32 cellular contexts compared by ENCODE assay signal in the genomic region with DNA sequence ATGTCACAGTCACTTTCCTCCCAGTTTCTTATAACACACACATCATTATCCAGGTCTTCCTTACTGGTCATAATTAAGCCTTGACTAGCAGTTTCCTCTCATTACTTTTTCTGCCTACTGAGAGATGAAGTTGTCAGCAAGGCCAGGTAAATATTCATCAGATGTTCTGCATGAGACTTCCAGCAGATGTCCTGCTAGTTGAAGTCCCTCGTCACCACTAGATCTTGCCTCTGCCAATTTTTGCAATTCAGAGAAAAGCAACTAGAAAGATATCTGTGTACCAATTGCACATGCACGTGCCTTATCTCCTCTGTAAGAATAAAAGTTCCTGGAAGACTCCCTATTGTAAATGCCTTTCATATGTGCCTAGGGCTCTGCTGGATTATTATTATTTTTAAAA. TPM values are rescaled to one million over a fixed set of nuclear protein-coding genes. Genes with fewer than 3 reads are reported as not detected.
"Had no signal": no experiment of that assay in that cellular context is flagged by ENCODE, and none has a peak within 500 bp of the region (broad histone marks: within the 10 kb centered on the region; RNA-seq: fewer than 3 reads in every experiment).

No MANE protein-coding gene starts in this region.

- H3K9me3 Mint-ChIP-seq: activated CD4-positive, alpha-beta memory T cell treated with anti-CD3 and anti-CD28 coated beads for 36 hours; activated naive CD4-positive, alpha-beta T cell treated with anti-CD3 and anti-CD28 coated beads, Interleukin-2, amount 10 ng/mL, durations not matched to agents 7 days and 5 days; activated naive CD8-positive, alpha-beta T cell treated with anti-CD3 and anti-CD28 coated beads, Interleukin-2, amount 50 U/mL, for 24 hours; activated T-cell treated with anti-CD3 and anti-CD28 coated beads, Interleukin-2, amount 50 U/mL, for 4 hours; activated T-helper 1 cell treated with anti-CD3 and anti-CD28 coated beads, Interleukin-12 subunit alpha, Interleukin-12 subunit beta, Interleukin-2, Interleukin-4 antibody, amounts not matched to agents 30 ng/mL and 10 ng/mL and 1 ng/mL, durations not matched to agents 14 hours and 24 hours and 36 hours; brain; T-helper 1 cell treated with Interleukin-12 subunit alpha and Interleukin-12 subunit beta and Interleukin-4 antibody, amounts not matched to agents 30 μg/mL and 1 μg/mL, for 36 hours; T-helper 2 cell treated with Interferon-gamma antibody and Interleukin-4, amounts not matched to agents 5 μg/mL and 100 μg/mL, for 36 hours had no signal

- DNase-seq: activated CD4-positive, alpha-beta memory T cell treated with anti-CD3 and anti-CD28 coated beads for 36 hours; activated CD4-positive, alpha-beta T cell treated with anti-CD3 and anti-CD28 coated beads, Interleukin-2, amount 50 U/mL, for 1 hour; activated CD8-positive, alpha-beta memory T cell treated with anti-CD3 and anti-CD28 coated beads, Interleukin-2, amount 50 U/mL, for 4 hours; activated naive CD4-positive, alpha-beta T cell treated with anti-CD3 and anti-CD28 coated beads, Interleukin-2, amount 10 ng/mL, durations not matched to agents 7 days and 5 days; activated naive CD8-positive, alpha-beta T cell treated with anti-CD3 and anti-CD28 coated beads, Interleukin-2, amount 50 U/mL, for 24 hours; activated T-cell treated with anti-CD3 and anti-CD28 coated beads for 4 hours; activated T-cell treated with anti-CD3 and anti-CD28 coated beads, Interleukin-2, amount 50 U/mL, for 4 hours; anterior cingulate cortex; caudate nucleus; cerebellar nuclear complex; MM.1S; MV-4-11; NCI-H1092; NCI-H1436 treated with DMSO at 0.1 percent for 48 hours; NCI-H1694 treated with DMSO at 0.1 percent for 48 hours; NCI-H2029 treated with DMSO at 0.1 percent for 48 hours; NCI-H2107; NCI-H2171; NCI-H510A; NCI-H774; Right ventricle myocardium superior; WERI-Rb-1 had no signal

- H3K4me3 ChIP-seq: SK-N-MC had no signal

- H3K27ac ChIP-seq: KMS-11, SK-N-MC, WERI-Rb-1 had no signal

- H3K36me3 ChIP-seq: WERI-Rb-1 had no signal

- H3K4me2 ChIP-seq: KMS-11 had no signal

- ATAC-seq: activated naive CD8-positive, alpha-beta T cell treated with anti-CD3 and anti-CD28 coated beads, Interleukin-2, amount 50 U/mL, for 24 hours; activated T-cell treated with anti-CD3 and anti-CD28 coated beads, Interleukin-2, amount 50 U/mL, for 4 hours had no signal

- H3K36me3 Mint-ChIP-seq: activated CD4-positive, alpha-beta memory T cell treated with anti-CD3 and anti-CD28 coated beads for 36 hours; activated naive CD4-positive, alpha-beta T cell treated with anti-CD3 and anti-CD28 coated beads, Interleukin-2, amount 10 ng/mL, durations not matched to agents 7 days and 5 days; activated naive CD8-positive, alpha-beta T cell; brain had no signal

- H3K9ac ChIP-seq: KMS-11 had no signal

- H3K4me3 Mint-ChIP-seq: activated CD4-positive, alpha-beta memory T cell treated with anti-CD3 and anti-CD28 coated beads for 36 hours; activated naive CD4-positive, alpha-beta T cell treated with anti-CD3 and anti-CD28 coated beads, Interleukin-2, amount 10 ng/mL, durations not matched to agents 7 days and 5 days; activated naive CD8-positive, alpha-beta T cell; activated naive CD8-positive, alpha-beta T cell treated with anti-CD3 and anti-CD28 coated beads, Interleukin-2, amount 50 U/mL, for 24 hours; activated T-cell treated with anti-CD3 and anti-CD28 coated beads, Interleukin-2, amount 50 U/mL, for 4 hours; activated T-helper 1 cell treated with anti-CD3 and anti-CD28 coated beads, Interleukin-12 subunit alpha, Interleukin-12 subunit beta, Interleukin-2, Interleukin-4 antibody, amounts not matched to agents 30 ng/mL and 10 ng/mL and 1 ng/mL, durations not matched to agents 14 hours and 24 hours and 36 hours; brain; T-helper 1 cell treated with Interleukin-12 subunit alpha and Interleukin-12 subunit beta and Interleukin-4 antibody, amounts not matched to agents 30 μg/mL and 1 μg/mL, for 36 hours; T-helper 2 cell treated with Interferon-gamma antibody and Interleukin-4, amounts not matched to agents 5 μg/mL and 100 μg/mL, for 36 hours had no signal

- H3K27ac Mint-ChIP-seq: activated CD4-positive, alpha-beta memory T cell treated with anti-CD3 and anti-CD28 coated beads for 36 hours; activated naive CD4-positive, alpha-beta T cell treated with anti-CD3 and anti-CD28 coated beads, Interleukin-2, amount 10 ng/mL, durations not matched to agents 7 days and 5 days; activated naive CD8-positive, alpha-beta T cell; activated naive CD8-positive, alpha-beta T cell treated with anti-CD3 and anti-CD28 coated beads, Interleukin-2, amount 50 U/mL, for 24 hours; activated T-helper 1 cell treated with anti-CD3 and anti-CD28 coated beads, Interleukin-12 subunit alpha, Interleukin-12 subunit beta, Interleukin-2, Interleukin-4 antibody, amounts not matched to agents 30 ng/mL and 10 ng/mL and 1 ng/mL, durations not matched to agents 14 hours and 24 hours and 36 hours; brain; T-helper 1 cell treated with Interleukin-12 subunit alpha and Interleukin-12 subunit beta and Interleukin-4 antibody, amounts not matched to agents 30 μg/mL and 1 μg/mL, for 36 hours; T-helper 2 cell treated with Interferon-gamma antibody and Interleukin-4, amounts not matched to agents 5 μg/mL and 100 μg/mL, for 36 hours had no signal

- H3K4me1 Mint-ChIP-seq: activated naive CD4-positive, alpha-beta T cell treated with anti-CD3 and anti-CD28 coated beads, Interleukin-2, amount 10 ng/mL, durations not matched to agents 7 days and 5 days; activated naive CD8-positive, alpha-beta T cell treated with anti-CD3 and anti-CD28 coated beads, Interleukin-2, amount 50 U/mL, for 24 hours had no signal

- FAIRE-seq: bronchial epithelial cell, TTC549 had no signal

RNA-seq across cellular contexts. Expression of gene ACKR1, which starts 18.3 kb away (rescaled TPM):
- total RNA-seq: activated CD4-positive, alpha-beta memory T cell treated with anti-CD3 and anti-CD28 coated beads for 36 hours; activated T-helper 1 cell treated with anti-CD3 and anti-CD28 coated beads, Interleukin-12 subunit alpha, Interleukin-12 subunit beta, Interleukin-2, Interleukin-4 antibody, amounts not matched to agents 30 ng/mL and 10 ng/mL and 1 ng/mL, durations not matched to agents 14 hours and 24 hours and 36 hours; bronchial epithelial cell; LHCN-M2 had no signal

RNA-seq across cellular contexts. Expression of gene CADM3, which starts 51.6 kb away (rescaled TPM):
- total RNA-seq: activated CD4-positive, alpha-beta memory T cell treated with anti-CD3 and anti-CD28 coated beads for 36 hours; activated T-cell treated with anti-CD3 and anti-CD28 coated beads, Interleukin-2, amount 50 U/mL, for 4 hours; activated T-helper 1 cell treated with anti-CD3 and anti-CD28 coated beads, Interleukin-12 subunit alpha, Interleukin-12 subunit beta, Interleukin-2, Interleukin-4 antibody, amounts not matched to agents 30 ng/mL and 10 ng/mL and 1 ng/mL, durations not matched to agents 14 hours and 24 hours and 36 hours; bronchial epithelial cell had no signal
